8 cellular contexts compared by ENCODE assay signal in genomic region chr11:6319879-6320410, GRCh38. TPM values are rescaled to one million over a fixed set of nuclear protein-coding genes. Genes with fewer than 3 reads are reported as not detected.
DNase-seq lines count a peak whose midpoint lies in the region; ATAC-seq and TF ChIP-seq lines count a peak whose summit lies in the region.

No MANE protein-coding gene starts in this region.

- ATAC-seq in GM18505 (IDR thresholded peaks at IDR 0.05; ENCODE audit: unreplicated experiment) = peak; percentile 44
- peak; percentile 31 for ATAC-seq in HG02623 (IDR thresholded peaks at IDR 0.05; ENCODE audit: unreplicated experiment)
- no peak for ATAC-seq in HG03469 (IDR thresholded peaks at IDR 0.05; ENCODE audit: unreplicated experiment)

- H3K4me3 ChIP-seq in transverse colon = peak overlapping the region; percentile 37 to 63 (median 54)

- peak overlapping the region; percentile 96 for H3K27ac Mint-ChIP-seq in T-helper 2 cell treated with Interferon-gamma antibody and Interleukin-4, amounts not matched to agents 5 μg/mL and 100 μg/mL, for 36 hours

- peaks cover 2% of the 10 kb centered on the region for H3K36me3 Mint-ChIP-seq in T-helper 2 cell treated with Interferon-gamma antibody and Interleukin-4, amounts not matched to agents 5 μg/mL and 100 μg/mL, for 36 hours (ENCODE audit: low read depth)

- peaks cover 10 to 36% (median 26%) of the 10 kb centered on the region in 4 donors for H3K4me1 ChIP-seq in transverse colon

- no peaks in the 10 kb centered on the region for H3K9me3 Mint-ChIP-seq in T-helper 2 cell treated with Interferon-gamma antibody and Interleukin-4, amounts not matched to agents 5 μg/mL and 100 μg/mL, for 36 hours

- intact Hi-C loops in transverse colon (cut with DNase I; ENCODE audit: low total_unique reads) = loop anchor here (5.0 kb wide), 1 partner anchor 412 kb away; no protein-coding TSS in a partner anchor

- no peak for TF ChIP-seq EP300 in transverse colon (IDR thresholded peaks at IDR 0.05; ENCODE audit: low read depth)

- no peaks in the 10 kb centered on the region for H3K9me3 ChIP-seq in transverse colon

- no peak for TF ChIP-seq CTCF in transverse colon (IDR thresholded peaks at IDR 0.05)

- peak overlapping the region; percentile 90 to 96 (median 95) for H3K27ac ChIP-seq in transverse colon

- H3K4me1 Mint-ChIP-seq in T-helper 2 cell treated with Interferon-gamma antibody and Interleukin-4, amounts not matched to agents 5 μg/mL and 100 μg/mL, for 36 hours (ENCODE audit: low read depth) = peaks cover 31% of the 10 kb centered on the region

- WGBS in transverse colon (ENCODE audit: low coverage in 1 of 2), 2 donors = 11% methylated on average over 26 of the region's 40 CpGs; no CpG with 5 or more reads in 1 of the 2 donors

- in situ Hi-C loops in transverse colon (cut with MboI; ENCODE audit: low pct_ligation_motif_present in 1 of 4, low pct_unique_long_range_greater_than_20kb in 1 of 4, low sequenced_read_pairs in 3 of 4) = loop anchor here in 1 of 4 donors (25.0 kb wide), 1 partner anchor 283 kb away; the partner anchor contains the start of gene OR56A1

- peaks cover 11% of the 10 kb centered on the region for H3K27me3 Mint-ChIP-seq in T-helper 2 cell treated with Interferon-gamma antibody and Interleukin-4, amounts not matched to agents 5 μg/mL and 100 μg/mL, for 36 hours (ENCODE audit: low read depth)

- peak overlapping the region; percentile 84 for H3K4me3 Mint-ChIP-seq in T-helper 2 cell treated with Interferon-gamma antibody and Interleukin-4, amounts not matched to agents 5 μg/mL and 100 μg/mL, for 36 hours

- peak; percentile 57 for DNase-seq in T-helper 2 cell treated with Interferon-gamma antibody and Interleukin-4, amounts not matched to agents 5 μg/mL and 100 μg/mL, for 36 hours (ENCODE audit: low spot score)
- DNase-seq in epidermal melanocyte (ENCODE audit: insufficient read length, low spot score) (peak; percentile 76), mucosa of gallbladder (ENCODE audit: low spot score) (peak; percentile 75), transverse colon (peak; percentile 81), NCI-H128 (lab: John Stamatoyannopoulos, UW; ENCODE audit: unreplicated experiment) (no peak)

- TF ChIP-seq POLR2A in GM18505 (IDR thresholded peaks at IDR 0.05; ENCODE audit: borderline replicate concordance, extremely low read depth, insufficient read depth, insufficient read length) = no peak
- no peak for TF ChIP-seq POLR2A in transverse colon (IDR thresholded peaks at IDR 0.05)

- H3K27me3 ChIP-seq in transverse colon = peaks cover 5% of the 10 kb centered on the region

- no peaks in the 10 kb centered on the region for H3K36me3 ChIP-seq in transverse colon

RNA-seq across cellular contexts. Expression of gene CAVIN3, which starts 0.4 kb away (rescaled TPM):
- total RNA-seq in mucosa of gallbladder = 16.3 TPM
- 100 to 1,000 TPM in 1 of 4 donors, 10 to 100 TPM in 2, 1 to 10 TPM in 1; 8.2 to 124 (median 31.0) TPM for total RNA-seq in transverse colon
